21 cellular contexts compared by ENCODE assay signal in the genomic region with DNA sequence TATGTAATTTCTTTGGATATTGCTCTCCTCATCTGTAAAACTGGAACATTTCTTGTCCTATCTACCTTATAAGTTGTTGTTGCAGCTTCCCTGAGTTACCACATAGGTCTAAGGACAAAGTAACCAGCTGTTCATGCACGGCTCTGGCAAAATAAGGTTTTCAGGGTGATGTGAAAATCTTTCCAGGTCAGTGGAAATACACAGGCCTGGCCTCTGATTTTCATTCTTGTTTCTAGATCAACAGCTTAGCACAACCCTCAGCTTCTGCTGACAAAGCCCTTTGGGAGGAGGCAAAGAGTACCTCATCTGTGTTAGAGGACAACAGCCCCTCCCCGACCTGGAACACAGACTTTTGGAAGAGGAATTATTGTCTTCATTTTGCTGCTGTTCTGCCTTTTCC.
DNase-seq lines count a peak whose midpoint lies in the region; TF ChIP-seq lines count a peak whose summit lies in the region.
"Had no signal": no experiment of that assay in that cellular context is flagged by ENCODE, and none has a peak within 500 bp of the region (broad histone marks: within the 10 kb centered on the region; RNA-seq: fewer than 3 reads in every experiment).

No MANE protein-coding gene starts in this region.

- H3K4me2 ChIP-seq in MM.1S (ENCODE audit: low read depth, low read length): peak overlapping the region; percentile 4; the same call in 1 of the 2 replicates
- H3K4me2 ChIP-seq: A549 had no signal

- H3K27ac ChIP-seq in MM.1S (ENCODE audit: low read length) (peak overlapping the region; percentile 5; the same call in 1 of the 2 replicates), caudate nucleus (ENCODE audit: low read depth, low read length) (peak overlapping the region; percentile 52), testis (peak overlapping the region in 1 of 2 donors; percentile 14)
- H3K27ac ChIP-seq: A549, RWPE1 had no signal

- H3K36me3 ChIP-seq in MM.1S (replicated peaks; ENCODE audit: insufficient read depth, low read length) (no peaks in the 10 kb centered on the region), testis (ENCODE audit: low read depth, missing control alignments) (no peaks in the 10 kb centered on the region)

- no peaks in the 10 kb centered on the region for H3K79me2 ChIP-seq in MM.1S (ENCODE audit: low read length)

- no peaks in the 10 kb centered on the region for H3K9me3 ChIP-seq in MM.1S (replicated peaks; ENCODE audit: insufficient read depth, low read length)
- no peaks in the 10 kb centered on the region for H3K9me3 ChIP-seq in testis
- H3K9me3 ChIP-seq: A549 had no signal

- H2AFZ ChIP-seq in MM.1S (ENCODE audit: low read length): peak overlapping the region; percentile 14; the same call in 1 of the 2 replicates

- no peak for TF ChIP-seq POLR2A in testis (IDR thresholded peaks at IDR 0.05)

- intact Hi-C loops in testis (cut with DNase I; ENCODE audit: low total_unique reads): no loop called here

- H3K4me3 ChIP-seq in MM.1S (ENCODE audit: low read length) (no peak overlapping the region), testis (no peak overlapping the region)
- H3K4me3 ChIP-seq: A549 had no signal

- H3K4me1 ChIP-seq in MM.1S (ENCODE audit: low read length) (peaks cover 15% of the 10 kb centered on the region), testis (no peaks in the 10 kb centered on the region)
- H3K4me1 ChIP-seq: A549 had no signal

- no peaks in the 10 kb centered on the region for H4K20me1 ChIP-seq in MM.1S (ENCODE audit: insufficient read depth, low read length)

- DNase-seq in MM.1S: peak; percentile 65
- no peak for DNase-seq in caudate nucleus (lab: John Stamatoyannopoulos, UW)
- peak; percentile 41 for DNase-seq in midbrain (lab: John Stamatoyannopoulos, UW)
- peak; percentile 39 for DNase-seq in testis
- DNase-seq in DMS 273 treated with DMSO at 0.1 percent for 48 hours (lab: John Stamatoyannopoulos, UW): no peak
- DNase-seq in NCI-H2171 (lab: John Stamatoyannopoulos, UW): no peak
- no peak for DNase-seq in NCI-H2107 treated with DMSO at 0.1 percent for 48 hours (lab: John Stamatoyannopoulos, UW; ENCODE audit: unreplicated experiment)
- DNase-seq: C1 segment of cervical spinal cord; CD4-positive, alpha-beta memory T cell; COR-L47; Kasumi-1; MV-4-11; NCI-H1105 treated with DMSO at 0.1 percent for 48 hours; NCI-H1930; NCI-H2107; NCI-H2227 treated with DMSO at 0.1 percent for 48 hours; NCI-H524 treated with DMSO at 0.1 percent for 48 hours; SHP77; T-cell had no signal

- H3F3A ChIP-seq in MM.1S (ENCODE audit: insufficient read depth, low read length): no peaks in the 10 kb centered on the region

- 61 to 74% methylated on average over 2 of the region's 2 CpGs for WGBS in testis, 2 donors

- H3K27me3 ChIP-seq in MM.1S (replicated peaks; ENCODE audit: insufficient read depth, low read length): no peaks in the 10 kb centered on the region
- no peaks in the 10 kb centered on the region for H3K27me3 ChIP-seq in testis

- no peak overlapping the region for H3K9ac ChIP-seq in MM.1S (ENCODE audit: low read length)

- H3K9me2 ChIP-seq in MM.1S (replicated peaks; ENCODE audit: insufficient read depth, low read length): no peaks in the 10 kb centered on the region

- no peak for TF ChIP-seq CTCF in MM.1S (IDR thresholded peaks at IDR 0.05; ENCODE audit: low read length)
- TF ChIP-seq CTCF in testis (IDR thresholded peaks at IDR 0.05): no peak

Comparison
In these comparisons a context has a peak if more than half of its experiments do, and no peak if none do; other contexts are left out.
1. DNase-seq: peak in MM.1S (single experiment), midbrain (single experiment) and testis (single experiment); none in caudate nucleus (0 of 61), DMS 273 treated with DMSO at 0.1 percent for 48 hours (single experiment), NCI-H2171 (single experiment) and NCI-H2107 treated with DMSO at 0.1 percent for 48 hours (single experiment).